Comparison of ENCODE assay signal across 10 cellular contexts in genomic region chr3:184523825-184524615, GRCh38. TPM values are rescaled to one million over a fixed set of nuclear protein-coding genes. Genes with fewer than 3 reads are reported as not detected.
A peak's percentile ranks its signal among the peaks of the same experiment; 100 is the strongest.
DNase-seq lines count a peak whose midpoint lies in the region; ATAC-seq, FAIRE-seq and TF ChIP-seq lines count a peak whose summit lies in the region.
"Had no signal": no experiment of that assay in that cellular context is flagged by ENCODE, and none has a peak within 500 bp of the region (broad histone marks: within the 10 kb centered on the region; RNA-seq: fewer than 3 reads in every experiment).

No MANE protein-coding gene starts in this region.

- H3K4me1 Mint-ChIP-seq in activated T-cell treated with anti-CD3 and anti-CD28 coated beads, Interleukin-2, amount 50 U/mL, for 72 hours (ENCODE audit: low read depth), result peaks cover 22% of the 10 kb centered on the region
- peaks cover 14% of the 10 kb centered on the region for H3K4me1 Mint-ChIP-seq in stimulated activated memory B cell treated with anti-CD40 and anti-IgM and Interleukin-4, amounts not matched to agents 10 μg/mL and 1 μg/mL and 100 μg/mL, for 72 hours

- TF ChIP-seq CTCF in Panc1 (IDR thresholded peaks at IDR 0.05) (no peak), kidney (IDR thresholded peaks at IDR 0.05; ENCODE audit: borderline replicate concordance, extremely low read depth, insufficient read depth) (no peak)

- peaks cover 9% of the 10 kb centered on the region for H3K27me3 Mint-ChIP-seq in activated T-cell treated with anti-CD3 and anti-CD28 coated beads, Interleukin-2, amount 50 U/mL, for 72 hours (ENCODE audit: low read depth)
- H3K27me3 Mint-ChIP-seq in stimulated activated memory B cell treated with anti-CD40 and anti-IgM and Interleukin-4, amounts not matched to agents 10 μg/mL and 1 μg/mL and 100 μg/mL, for 72 hours, result peaks cover 72% of the 10 kb centered on the region

- CTCF ChIA-PET in Panc1 (lab: Charles Lee), result no interaction called here

- in situ Hi-C loops in Panc1 (cut with HindIII; ENCODE audit: low pct_unique_long_range_greater_than_20kb, low sequenced_read_pairs), result no loop called here

- intact Hi-C loops in Panc1 (cut with micrococcal nuclease; ENCODE audit: unreplicated experiment) (no loop called here), kidney (cut with DNase I) (no loop called here)

- no TSS peak for BruUV-seq in Panc1 (replicated peaks; lab: Mats Ljungman, UMichigan)

- H3K4me3 Mint-ChIP-seq in activated T-cell treated with anti-CD3 and anti-CD28 coated beads, Interleukin-2, amount 50 U/mL, for 72 hours, result peak overlapping the region; percentile 33 to 96
- H3K4me3 Mint-ChIP-seq in stimulated activated memory B cell treated with anti-CD40 and anti-IgM and Interleukin-4, amounts not matched to agents 10 μg/mL and 1 μg/mL and 100 μg/mL, for 72 hours, result no peak overlapping the region

- H3K27ac ChIP-seq in Panc1 (ENCODE audit: low read length) (no peak overlapping the region), epithelial cell of prostate (no peak overlapping the region), kidney (ENCODE audit: low read depth in 2 of 2, low read length in 2 of 2) (no peak overlapping the region)

- no peak for FAIRE-seq in kidney (lab: Jason Lieb, UNC)
- FAIRE-seq: G401.6 had no signal

- H3K36me3 ChIP-seq in Panc1 (ENCODE audit: control insufficient read depth, insufficient read depth, low read length) (no peaks in the 10 kb centered on the region), kidney (ENCODE audit: control insufficient read depth in 1 of 2, insufficient read depth in 2 of 2, low read length in 2 of 2) (no peaks in the 10 kb centered on the region)

- peak overlapping the region; percentile 80 for H3K27ac Mint-ChIP-seq in activated T-cell treated with anti-CD3 and anti-CD28 coated beads, Interleukin-2, amount 50 U/mL, for 72 hours
- H3K27ac Mint-ChIP-seq in stimulated activated memory B cell treated with anti-CD40 and anti-IgM and Interleukin-4, amounts not matched to agents 10 μg/mL and 1 μg/mL and 100 μg/mL, for 72 hours, result no peak overlapping the region

- no peaks in the 10 kb centered on the region for H3K36me3 Mint-ChIP-seq in activated T-cell treated with anti-CD3 and anti-CD28 coated beads, Interleukin-2, amount 50 U/mL, for 72 hours (ENCODE audit: insufficient read depth in 2 of 2)
- H3K36me3 Mint-ChIP-seq in stimulated activated memory B cell treated with anti-CD40 and anti-IgM and Interleukin-4, amounts not matched to agents 10 μg/mL and 1 μg/mL and 100 μg/mL, for 72 hours, result no peaks in the 10 kb centered on the region
- H3K36me3 Mint-ChIP-seq: natural killer cell treated with Interleukin-12 subunit alpha and Interleukin-12 subunit beta and Interleukin-15 and Interleukin-18, amount 100 ng/mL, for 72 hours had no signal

- DNase-seq in activated T-cell treated with anti-CD3 and anti-CD28 coated beads, Interleukin-2, amount 50 U/mL, for 72 hours, result peak; percentile 22 to 45
- no peak for DNase-seq in activated T-cell treated with anti-CD3 and anti-CD28 coated beads, Interleukin-2, amount 50 U/mL, for 48 hours
- DNase-seq in Panc1 (ENCODE audit: low read depth, low spot score) (peak; percentile 7), epithelial cell of prostate (ENCODE audit: low read depth, low spot score) (peak; percentile 59), kidney (no peak)

- H3K4me3 ChIP-seq in Panc1 (ENCODE audit: low read depth in 2 of 2, low read length in 2 of 2) (no peak overlapping the region), kidney (ENCODE audit: low read length in 2 of 2) (no peak overlapping the region)

- H3K9ac ChIP-seq in kidney (ENCODE audit: low read length in 2 of 2), result no peak overlapping the region

- H3K27me3 ChIP-seq in Panc1 (ENCODE audit: control insufficient read depth, insufficient read depth, low read length), result peaks cover 42% of the 10 kb centered on the region

- H3K4me1 ChIP-seq in Panc1 (ENCODE audit: control insufficient read depth, insufficient read depth, low read length) (peaks cover 4% of the 10 kb centered on the region; the same call in 1 of the 2 replicates), kidney (ENCODE audit: control insufficient read depth in 1 of 2, insufficient read depth in 1 of 2, low read depth in 1 of 2, low read length in 2 of 2) (peaks cover 0 to 7% of the 10 kb centered on the region in 2 donors)

- POLR2A ChIA-PET in Panc1 (lab: Charles Lee), result no interaction called here

- TF ChIP-seq POLR2A in GM18505 (IDR thresholded peaks at IDR 0.05; ENCODE audit: borderline replicate concordance, extremely low read depth, insufficient read depth, insufficient read length), result no peak

- H3K9me3 ChIP-seq in Panc1 (ENCODE audit: control insufficient read depth, insufficient read depth, low read depth, low read length) (no peaks in the 10 kb centered on the region), kidney (ENCODE audit: control insufficient read depth in 1 of 2, low read length in 2 of 2) (no peaks in the 10 kb centered on the region)

- no peaks in the 10 kb centered on the region for H3K9me3 Mint-ChIP-seq in activated T-cell treated with anti-CD3 and anti-CD28 coated beads, Interleukin-2, amount 50 U/mL, for 72 hours
- no peaks in the 10 kb centered on the region for H3K9me3 Mint-ChIP-seq in stimulated activated memory B cell treated with anti-CD40 and anti-IgM and Interleukin-4, amounts not matched to agents 10 μg/mL and 1 μg/mL and 100 μg/mL, for 72 hours
- H3K9me3 Mint-ChIP-seq: natural killer cell treated with Interleukin-12 subunit alpha and Interleukin-12 subunit beta and Interleukin-15 and Interleukin-18, amount 100 ng/mL, for 72 hours had no signal

- ATAC-seq in activated T-cell treated with anti-CD3 and anti-CD28 coated beads, Interleukin-2, amount 50 U/mL, for 72 hours (replicated peaks in 1 of 2), result peak; percentile 84 to 85
- no peak for ATAC-seq in Panc1
- peak; percentile 82 for ATAC-seq in stimulated activated memory B cell treated with anti-CD40 and anti-IgM and Interleukin-4, amounts not matched to agents 10 μg/mL and 1 μg/mL and 100 μg/mL, for 72 hours
- no peak for ATAC-seq in GM18505 (IDR thresholded peaks at IDR 0.05; ENCODE audit: unreplicated experiment)
- ATAC-seq in GM21423 (IDR thresholded peaks at IDR 0.05; ENCODE audit: unreplicated experiment), result no peak

RNA-seq across cellular contexts. Expression of gene EPHB3, which starts 37.6 kb away (rescaled TPM):
- under 1 TPM; 0.12 to 0.50 TPM for total RNA-seq in activated T-cell treated with anti-CD3 and anti-CD28 coated beads, Interleukin-2, amount 50 U/mL, for 72 hours
- total RNA-seq in Panc1 (2021; ENCODE audit: unreplicated experiment) (6.0 TPM), kidney (1.4 TPM)
- polyA plus RNA-seq in Panc1 (2012; ENCODE audit: insufficient read length), result 9.6 TPM
- 3.8 TPM for polyA plus RNA-seq in kidney (ENCODE audit: insufficient read depth, low read depth, low replicate concordance)
- total RNA-seq: natural killer cell treated with Interleukin-12 subunit alpha and Interleukin-12 subunit beta and Interleukin-15 and Interleukin-18, amount 100 ng/mL, for 72 hours had no signal

Comparison
In these comparisons a context has a peak if more than half of its experiments do, and no peak if none do; other contexts are left out.
1. DNase-seq: peak in activated T-cell treated with anti-CD3 and anti-CD28 coated beads, Interleukin-2, amount 50 U/mL, for 72 hours (2 of 2), Panc1 (single experiment) and epithelial cell of prostate (single experiment); none in activated T-cell treated with anti-CD3 and anti-CD28 coated beads, Interleukin-2, amount 50 U/mL, for 48 hours (0 of 2) and kidney (single experiment).
2. ATAC-seq: peak in activated T-cell treated with anti-CD3 and anti-CD28 coated beads, Interleukin-2, amount 50 U/mL, for 72 hours (2 of 2) and stimulated activated memory B cell treated with anti-CD40 and anti-IgM and Interleukin-4, amounts not matched to agents 10 μg/mL and 1 μg/mL and 100 μg/mL, for 72 hours (single experiment); none in Panc1 (single experiment), GM18505 (single experiment) and GM21423 (single experiment).